In the genomic region with DNA sequence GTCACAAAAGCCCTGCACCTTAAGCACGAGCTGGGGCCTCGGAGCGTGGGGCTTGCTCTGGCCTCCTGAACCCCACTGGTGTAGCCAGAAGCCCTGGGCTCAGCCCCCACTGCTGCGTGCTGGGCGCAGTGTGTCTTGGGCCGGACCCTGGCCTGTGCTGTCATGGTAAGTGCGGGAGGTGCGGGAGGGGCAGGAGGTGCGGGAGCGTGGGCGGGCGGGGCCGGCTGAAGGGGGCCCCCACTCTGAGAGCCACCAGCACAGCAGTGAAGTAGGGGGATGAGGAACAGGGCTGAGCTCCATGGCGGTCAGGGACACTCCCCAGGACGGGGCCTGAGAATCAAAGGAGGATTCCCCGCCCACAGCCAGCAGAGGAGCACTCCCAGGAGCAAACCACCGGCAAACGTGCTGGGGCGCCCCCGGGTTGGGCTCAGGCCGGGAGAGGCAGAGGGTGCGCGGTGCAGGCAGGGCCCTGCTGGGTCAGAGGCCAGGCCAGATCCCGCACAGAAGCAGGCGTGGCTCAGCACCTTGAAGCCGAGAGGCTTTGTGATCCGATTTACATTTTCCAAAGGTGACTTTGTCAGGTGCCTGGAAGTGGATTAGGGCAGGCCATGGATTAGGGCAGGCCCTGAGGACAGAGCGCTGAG, we compare ENCODE assay signal across 24 cellular contexts.
DNase-seq lines count a peak whose midpoint lies in the region; ATAC-seq and TF ChIP-seq lines count a peak whose summit lies in the region.
"Had no signal": no experiment of that assay in that cellular context is flagged by ENCODE, and none has a peak within 500 bp of the region (broad histone marks: within the 10 kb centered on the region; RNA-seq: fewer than 3 reads in every experiment).

No MANE protein-coding gene starts in this region.

- DNase-seq in SW480 (ENCODE audit: low spot score) (peak; percentile 94), glutamatergic neuron (peak; percentile 65), lung (ENCODE audit: low spot score) (no peak), testis (peak; percentile 30), NCI-H1105 treated with DMSO at 0.1 percent for 48 hours (lab: John Stamatoyannopoulos, UW) (no peak)
- DNase-seq in stimulated activated CD8-positive, alpha-beta memory T cell treated with anti-CD3 and anti-CD28 coated beads, Interleukin-4, amount 100 ng/mL, for 48 hours: no peak
- DNase-seq in naive thymus-derived CD8-positive, alpha-beta T cell: no peak
- DNase-seq: activated CD4-positive, alpha-beta T cell treated with anti-CD3 and anti-CD28 coated beads for 48 hours; activated T-cell treated with anti-CD3 and anti-CD28 coated beads, Interleukin-2, amount 50 U/mL, for 4 hours; adrenal gland; Calu3; effector CD8-positive, alpha-beta T cell; foreskin melanocyte; IMR-90; kidney glomerular epithelial cell; NCI-H2081; NCI-H446 treated with DMSO at 0.1 percent for 48 hours; pancreas; right cardiac atrium; SJCRH30; trophoblast cell had no signal

- H3K4me3 ChIP-seq in lung (no peak overlapping the region), testis (no peak overlapping the region)
- H3K4me3 ChIP-seq: adrenal gland, pancreas, SJCRH30 had no signal

- no peak overlapping the region for H3K4me3 Mint-ChIP-seq in glutamatergic neuron (ENCODE audit: unreplicated experiment)
- H3K4me3 Mint-ChIP-seq in naive thymus-derived CD8-positive, alpha-beta T cell: no peak overlapping the region
- H3K4me3 Mint-ChIP-seq: activated T-cell treated with anti-CD3 and anti-CD28 coated beads, Interleukin-2, amount 50 U/mL, for 4 hours; CD14-positive monocyte had no signal

- H3K36me3 ChIP-seq in lung (ENCODE audit: control insufficient read depth in 2 of 2, insufficient read depth in 2 of 2, low read length in 2 of 2) (no peaks in the 10 kb centered on the region), testis (ENCODE audit: low read depth, missing control alignments) (no peaks in the 10 kb centered on the region)
- H3K36me3 ChIP-seq: adrenal gland, pancreas, SJCRH30 had no signal

- TF ChIP-seq POLR2A in testis (IDR thresholded peaks at IDR 0.05): no peak

- H3K27ac ChIP-seq in lung (ENCODE audit: low read depth in 1 of 2, low read length in 1 of 2): no peak overlapping the region
- no peak overlapping the region for H3K27ac ChIP-seq in testis
- H3K27ac ChIP-seq: adrenal gland, pancreas, SJCRH30 had no signal

- intact Hi-C loops in testis (cut with DNase I; ENCODE audit: low total_unique reads): no loop called here

- peaks cover 20% of the 10 kb centered on the region for H3K36me3 Mint-ChIP-seq in glutamatergic neuron (ENCODE audit: unreplicated experiment)
- H3K36me3 Mint-ChIP-seq in naive thymus-derived CD8-positive, alpha-beta T cell: peaks cover 9 to 26% (median 15%) of the 10 kb centered on the region in 3 donors
- H3K36me3 Mint-ChIP-seq: CD14-positive monocyte had no signal

- H3K27ac Mint-ChIP-seq in glutamatergic neuron (ENCODE audit: unreplicated experiment): peak overlapping the region; percentile 81
- H3K27ac Mint-ChIP-seq in naive thymus-derived CD8-positive, alpha-beta T cell: no peak overlapping the region
- H3K27ac Mint-ChIP-seq: CD14-positive monocyte had no signal

- no peak for TF ChIP-seq CTCF in glutamatergic neuron (IDR thresholded peaks at IDR 0.05; ENCODE audit: partially characterized antibody, unreplicated experiment)
- no peak for TF ChIP-seq CTCF in lung (IDR thresholded peaks at IDR 0.05; ENCODE audit: control extremely low read depth, extremely low read depth)
- TF ChIP-seq CTCF in testis (IDR thresholded peaks at IDR 0.05): no peak

- whole genome bisulfite sequencing in lung, 2 donors: 73 to 81% methylated on average over 28 of the region's 28 CpGs
- WGBS in testis, 2 donors: 41 to 52% methylated on average over 8 to 28 of the region's 28 CpGs

- ATAC-seq in lung (ENCODE audit: insufficient read depth, low FRiP score) (peak; percentile 16), SK-N-SH treated with all-trans-retinoic acid at 6 μM for 48 hours (no peak)
- no peak for ATAC-seq in naive thymus-derived CD8-positive, alpha-beta T cell
- ATAC-seq: activated T-cell treated with anti-CD3 and anti-CD28 coated beads, Interleukin-2, amount 50 U/mL, for 4 hours; esophagus mucosa; pancreas; right cardiac atrium had no signal

- H3K27me3 Mint-ChIP-seq in glutamatergic neuron (ENCODE audit: unreplicated experiment): peaks cover 1% of the 10 kb centered on the region
- peaks cover 0 to 23% (median 16%) of the 10 kb centered on the region in 5 donors for H3K27me3 Mint-ChIP-seq in naive thymus-derived CD8-positive, alpha-beta T cell

- H3K27me3 ChIP-seq in lung (ENCODE audit: control insufficient read depth, insufficient read depth) (no peaks in the 10 kb centered on the region), testis (no peaks in the 10 kb centered on the region)
- H3K27me3 ChIP-seq: adrenal gland, pancreas, SJCRH30 had no signal

- POLR2A ChIA-PET in naive thymus-derived CD8-positive, alpha-beta T cell (lab: Charles Lee): no interaction called here

- H3K9me3 Mint-ChIP-seq in glutamatergic neuron (ENCODE audit: unreplicated experiment): peaks cover 9% of the 10 kb centered on the region
- H3K9me3 Mint-ChIP-seq in naive thymus-derived CD8-positive, alpha-beta T cell: peaks cover 3 to 25% (median 17%) of the 10 kb centered on the region in 9 donors

- no peaks in the 10 kb centered on the region for H3K4me1 ChIP-seq in lung (ENCODE audit: control insufficient read depth in 2 of 2, insufficient read depth in 2 of 2, low read length in 2 of 2)
- no peaks in the 10 kb centered on the region for H3K4me1 ChIP-seq in testis
- H3K4me1 ChIP-seq: adrenal gland, pancreas, SJCRH30 had no signal

- H3K9me3 ChIP-seq in lung (ENCODE audit: control insufficient read depth in 2 of 2, insufficient read depth in 1 of 2, low read length in 1 of 2): peaks cover 2 to 4% of the 10 kb centered on the region in 2 donors
- no peaks in the 10 kb centered on the region for H3K9me3 ChIP-seq in testis
- H3K9me3 ChIP-seq: pancreas, SJCRH30 had no signal

- H3K4me1 Mint-ChIP-seq in glutamatergic neuron (ENCODE audit: low read depth, unreplicated experiment): peaks cover 18% of the 10 kb centered on the region
- H3K4me1 Mint-ChIP-seq in naive thymus-derived CD8-positive, alpha-beta T cell: no peaks in the 10 kb centered on the region
- H3K4me1 Mint-ChIP-seq: CD14-positive monocyte had no signal

TF ChIP-seq in SK-N-SH treated with all-trans-retinoic acid at 6 μM for 48 hours, 23 proteins besides CTCF, POLR2A, EP300 and RAD21:
- TF ChIP-seq BACH2 (CRISPR knock-in tag; IDR thresholded peaks at IDR 0.05; ENCODE audit: borderline replicate concordance) (no peak), ZNF70 (CRISPR knock-in tag; IDR thresholded peaks at IDR 0.05) (no peak), ZNF565 (CRISPR knock-in tag; conservative IDR thresholded peaks at IDR 0.05; ENCODE audit: low read depth) (no peak), TOX (CRISPR knock-in tag; IDR thresholded peaks at IDR 0.05; ENCODE audit: borderline replicate concordance) (no peak), RARB (CRISPR knock-in tag; IDR thresholded peaks at IDR 0.05) (no peak), ZFP3 (CRISPR knock-in tag; IDR thresholded peaks at IDR 0.05) (no peak), ZFP30 (CRISPR knock-in tag; IDR thresholded peaks at IDR 0.05) (no peak), CREB5 (CRISPR knock-in tag; IDR thresholded peaks at IDR 0.05; ENCODE audit: low read depth) (no peak), OSR1 (CRISPR knock-in tag; IDR thresholded peaks at IDR 0.05) (no peak), CSDC2 (CRISPR knock-in tag; IDR thresholded peaks at IDR 0.05) (no peak), TCF4 (CRISPR knock-in tag; IDR thresholded peaks at IDR 0.05; ENCODE audit: borderline replicate concordance) (no peak), SNAI2 (CRISPR knock-in tag; IDR thresholded peaks at IDR 0.05) (no peak), GLIS3 (CRISPR knock-in tag; IDR thresholded peaks at IDR 0.05) (no peak)
- TF ChIP-seq, protein P1, sequence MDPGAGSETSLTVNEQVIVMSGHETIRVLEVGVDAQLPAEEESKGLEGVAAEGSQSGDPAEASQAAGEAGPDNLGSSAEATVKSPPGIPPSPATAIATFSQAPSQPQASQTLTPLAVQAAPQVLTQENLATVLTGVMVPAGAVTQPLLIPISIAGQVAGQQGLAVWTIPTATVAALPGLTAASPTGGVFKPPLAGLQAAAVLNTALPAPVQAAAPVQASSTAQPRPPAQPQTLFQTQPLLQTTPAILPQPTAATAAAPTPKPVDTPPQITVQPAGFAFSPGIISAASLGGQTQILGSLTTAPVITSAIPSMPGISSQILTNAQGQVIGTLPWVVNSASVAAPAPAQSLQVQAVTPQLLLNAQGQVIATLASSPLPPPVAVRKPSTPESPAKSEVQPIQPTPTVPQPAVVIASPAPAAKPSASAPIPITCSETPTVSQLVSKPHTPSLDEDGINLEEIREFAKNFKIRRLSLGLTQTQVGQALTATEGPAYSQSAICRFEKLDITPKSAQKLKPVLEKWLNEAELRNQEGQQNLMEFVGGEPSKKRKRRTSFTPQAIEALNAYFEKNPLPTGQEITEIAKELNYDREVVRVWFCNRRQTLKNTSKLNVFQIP (CRISPR knock-in tag; IDR thresholded peaks at IDR 0.05; ENCODE audit: borderline replicate concordance, low read depth): no peak

Comparison
In these comparisons a context has a peak if more than half of its experiments do, and no peak if none do; other contexts are left out.
1. DNase-seq: peak in SW480 (single experiment), glutamatergic neuron (single experiment) and testis (single experiment); none in lung (single experiment), NCI-H1105 treated with DMSO at 0.1 percent for 48 hours (single experiment), stimulated activated CD8-positive, alpha-beta memory T cell treated with anti-CD3 and anti-CD28 coated beads, Interleukin-4, amount 100 ng/mL, for 48 hours (single experiment) and naive thymus-derived CD8-positive, alpha-beta T cell (0 of 10).